ENCODE assay signal across 30 cellular contexts in the genomic region with DNA sequence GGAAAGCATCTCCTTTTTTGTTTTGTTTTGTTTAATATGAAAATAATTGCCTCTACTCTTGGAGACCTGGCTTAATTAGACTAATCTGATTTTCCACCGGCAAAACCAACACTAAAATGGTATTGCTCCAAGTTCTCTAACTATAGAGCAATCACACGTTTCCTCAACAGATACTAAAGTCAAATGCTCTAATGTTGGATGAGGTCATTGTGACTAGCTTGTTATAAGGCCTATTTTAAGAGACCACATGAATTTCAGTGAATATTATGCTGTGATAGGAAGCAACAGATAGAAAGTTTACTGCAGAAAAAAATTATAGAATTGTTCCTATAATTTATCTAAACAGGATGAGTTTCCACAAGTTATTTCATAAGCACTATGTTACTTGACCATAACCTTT. TPM values are rescaled to one million over a fixed set of nuclear protein-coding genes. Genes with fewer than 3 reads are reported as not detected.
"Had no signal": no experiment of that assay in that cellular context is flagged by ENCODE, and none has a peak within 500 bp of the region (broad histone marks: within the 10 kb centered on the region; RNA-seq: fewer than 3 reads in every experiment).

No MANE protein-coding gene starts in this region.

- ATAC-seq: activated CD8-positive, alpha-beta T cell treated with anti-CD3 and anti-CD28 coated beads, Interleukin-2, amount 10 ng/mL, durations not matched to agents 7 days and 5 days; Panc1; WTC11 had no signal

- H3K4me3 ChIP-seq: adrenal gland, breast epithelium, SJSA1 had no signal

- H3K27ac ChIP-seq: adrenal gland, breast epithelium, SJSA1 had no signal

- H3K9me3 ChIP-seq: adrenal gland, breast epithelium, SJSA1 had no signal

- H3K27me3 ChIP-seq: adrenal gland, breast epithelium, SJSA1 had no signal

- H3K4me1 ChIP-seq: breast epithelium, SJSA1 had no signal

- H3K36me3 ChIP-seq: adrenal gland, breast epithelium, SJSA1 had no signal

- DNase-seq: activated CD4-positive, alpha-beta T cell treated with anti-CD3 and anti-CD28 coated beads for 48 hours; activated CD4-positive, alpha-beta T cell treated with anti-CD3 and anti-CD28 coated beads, Interleukin-2, amount 50 U/mL, for 4 hours; activated CD4-positive, CD25-positive, alpha-beta regulatory T cell treated with anti-CD3 and anti-CD28 coated beads, Interleukin-2, amount 50 U/mL, for 72 hours; activated CD8-positive, alpha-beta memory T cell treated with anti-CD3 and anti-CD28 coated beads, Interleukin-2, amount 50 U/mL, for 48 hours; activated CD8-positive, alpha-beta T cell treated with anti-CD3 and anti-CD28 coated beads, Interleukin-2, amount 10 ng/mL, durations not matched to agents 7 days and 5 days; activated naive CD4-positive, alpha-beta T cell treated with anti-CD3 and anti-CD28 coated beads, Interleukin-2, amount 50 U/mL, for 16 hours; activated naive CD8-positive, alpha-beta T cell treated with anti-CD3 and anti-CD28 coated beads, Interleukin-2, amount 10 ng/mL, durations not matched to agents 7 days and 5 days; activated T-cell treated with anti-CD3 and anti-CD28 coated beads, Interleukin-2, amount 50 U/mL, for 1 hour; anterior cingulate cortex; KG1; NCI-H1048; NCI-H146; NCI-H187 treated with DMSO at 0.1 percent for 48 hours; NCI-H2081 treated with DMSO at 0.1 percent for 48 hours; NCI-H2171; NCI-H2227 treated with DMSO at 0.1 percent for 48 hours; NCI-H446 treated with DMSO at 0.1 percent for 48 hours; NCI-H524 treated with DMSO at 0.1 percent for 48 hours; NCI-H748 treated with DMSO at 0.1 percent for 48 hours; RPMI8226; SHP77 had no signal

RNA-seq across cellular contexts. Expression of a gene that starts 3.3 kb away (rescaled TPM):
- total RNA-seq: activated CD8-positive, alpha-beta T cell treated with anti-CD3 and anti-CD28 coated beads, Interleukin-2, amount 10 ng/mL, durations not matched to agents 7 days and 5 days; activated naive CD8-positive, alpha-beta T cell treated with anti-CD3 and anti-CD28 coated beads, Interleukin-2, amount 10 ng/mL, durations not matched to agents 7 days and 5 days; adrenal gland; breast epithelium; LHCN-M2; M059J; OCI-LY7; SJSA1; WTC11 had no signal
- polyA plus RNA-seq: adrenal gland, IgD-negative memory B cell had no signal

RNA-seq across cellular contexts. Expression of a gene that starts 25.1 kb away (rescaled TPM):
- total RNA-seq: OCI-LY7 had no signal
